Comparison of ENCODE assay signal across 1 cellular context in the genomic region with DNA sequence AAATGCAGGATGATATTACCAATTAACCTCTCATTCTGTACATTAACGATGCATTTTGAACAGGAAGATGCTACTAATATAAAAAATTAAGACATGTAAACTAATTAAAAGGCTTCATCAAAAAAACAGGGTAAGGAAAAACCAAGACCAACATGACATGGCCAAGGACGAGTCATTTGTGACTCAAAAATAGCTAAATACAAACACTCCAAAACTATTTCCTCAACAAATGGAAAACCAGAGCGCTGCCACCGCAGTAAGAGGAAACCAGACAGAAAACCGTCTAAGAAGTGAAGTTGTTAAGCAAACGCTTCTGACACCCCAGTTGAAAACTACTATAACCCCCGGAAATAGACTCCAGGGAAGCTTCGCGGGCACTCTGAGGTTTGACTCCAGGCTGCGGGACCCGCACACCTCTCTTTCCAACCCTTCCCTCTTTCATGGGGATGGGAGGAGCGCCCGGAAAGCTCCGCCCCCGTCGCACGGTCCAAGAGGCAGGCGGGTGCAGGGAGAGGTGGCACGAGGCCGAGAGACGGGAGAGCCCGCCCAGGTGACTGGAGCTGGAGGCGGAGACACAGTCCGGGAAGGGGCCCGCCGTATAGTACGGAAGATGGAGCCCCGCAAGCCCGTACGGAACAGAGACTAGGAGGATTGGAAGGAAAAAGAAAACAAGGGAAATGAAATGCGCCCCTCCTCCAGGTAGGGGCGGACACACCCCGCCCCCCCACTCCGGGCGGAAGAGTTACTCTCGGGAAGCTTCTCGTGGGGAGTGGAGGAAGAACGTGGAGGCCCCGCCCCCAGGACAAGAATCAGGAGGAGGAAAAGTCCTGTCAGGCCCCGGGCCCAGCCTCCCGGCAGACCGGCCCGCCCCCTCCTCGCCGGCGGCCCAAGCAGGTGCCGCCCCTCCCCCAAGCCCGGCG.
TF ChIP-seq lines count a peak whose summit lies in the region.

No MANE protein-coding gene starts in this region.

TF ChIP-seq in K562, 482 proteins besides CTCF, POLR2A, EP300 and RAD21 (continued from another document and continues in another):
- TF ChIP-seq AFF4 (CRISPR knock-in tag; IDR thresholded peaks at IDR 0.05) (no peak), ZNF740 (CRISPR knock-in tag; IDR thresholded peaks at IDR 0.05) (peak; percentile 84; the same call in 1 of the 2 replicates), ZNF740 (tag; IDR thresholded peaks at IDR 0.05) (peak in 1 of 2 experiments; percentile 91; a peak in 2 of 4 replicates), ZNF12 (CRISPR knock-in tag; IDR thresholded peaks at IDR 0.05) (no peak), ZNF717 (CRISPR knock-in tag; IDR thresholded peaks at IDR 0.05) (no peak), RERE (CRISPR knock-in tag; IDR thresholded peaks at IDR 0.05; ENCODE audit: borderline replicate concordance) (no peak), ZBTB5 (IDR thresholded peaks at IDR 0.05) (no peak), BRCA1 (IDR thresholded peaks at IDR 0.05) (no peak), BRCA1 (CRISPR knock-in tag; IDR thresholded peaks at IDR 0.05) (no peak), SNRNP70 (optimal IDR thresholded peaks at IDR 0.05; ENCODE audit: low read depth, low read length) (no peak), SIN3B (IDR thresholded peaks at IDR 0.05; ENCODE audit: low read depth) (no peak), ESRRA (IDR thresholded peaks at IDR 0.05; ENCODE audit: borderline replicate concordance, low read depth) (no peak), E2F3 (CRISPR knock-in tag; IDR thresholded peaks at IDR 0.05) (no peak), SMARCB1 (IDR thresholded peaks at IDR 0.05; ENCODE audit: insufficient read length, low read depth) (no peak), HNRNPK (IDR thresholded peaks at IDR 0.05; ENCODE audit: low read depth, low read length, poor library complexity, severe bottlenecking) (no peak), PHTF2 (CRISPR knock-in tag; IDR thresholded peaks at IDR 0.05) (no peak), ZNF764 (CRISPR knock-in tag; IDR thresholded peaks at IDR 0.05; ENCODE audit: low read depth) (no peak), DMBX1 (CRISPR knock-in tag; IDR thresholded peaks at IDR 0.05; ENCODE audit: borderline replicate concordance) (no peak), PREB (CRISPR knock-in tag; IDR thresholded peaks at IDR 0.05) (no peak), NR2C2 (CRISPR knock-in tag; IDR thresholded peaks at IDR 0.05) (no peak), NR2C2 (tag; IDR thresholded peaks at IDR 0.05) (no peak), LCOR (CRISPR knock-in tag; IDR thresholded peaks at IDR 0.05) (no peak), ZNF57 (CRISPR knock-in tag; IDR thresholded peaks at IDR 0.05) (no peak), SMAD4 (CRISPR knock-in tag; conservative IDR thresholded peaks at IDR 0.05) (no peak), SP2 (IDR thresholded peaks at IDR 0.05; ENCODE audit: extremely low read depth, low read depth, low read length, poor library complexity, severe bottlenecking) (no peak), FOXA3 (CRISPR knock-in tag; conservative IDR thresholded peaks at IDR 0.05 in 1 of 2, IDR thresholded peaks at IDR 0.05 in 1 of 2) (no peak), EGR1 (conservative IDR thresholded peaks at IDR 0.05) (peak; percentile 85), CEBPB (tag; IDR thresholded peaks at IDR 0.05) (no peak), ETV1 (tag; conservative IDR thresholded peaks at IDR 0.05; ENCODE audit: low read depth) (no peak), MTF1 (CRISPR knock-in tag; IDR thresholded peaks at IDR 0.05; ENCODE audit: borderline replicate concordance) (no peak), ATF7 (IDR thresholded peaks at IDR 0.05) (peak; percentile 94), THAP7 (CRISPR knock-in tag; IDR thresholded peaks at IDR 0.05) (no peak), SLC30A9 (CRISPR knock-in tag; IDR thresholded peaks at IDR 0.05) (no peak)
- TF ChIP-seq, protein P1, sequence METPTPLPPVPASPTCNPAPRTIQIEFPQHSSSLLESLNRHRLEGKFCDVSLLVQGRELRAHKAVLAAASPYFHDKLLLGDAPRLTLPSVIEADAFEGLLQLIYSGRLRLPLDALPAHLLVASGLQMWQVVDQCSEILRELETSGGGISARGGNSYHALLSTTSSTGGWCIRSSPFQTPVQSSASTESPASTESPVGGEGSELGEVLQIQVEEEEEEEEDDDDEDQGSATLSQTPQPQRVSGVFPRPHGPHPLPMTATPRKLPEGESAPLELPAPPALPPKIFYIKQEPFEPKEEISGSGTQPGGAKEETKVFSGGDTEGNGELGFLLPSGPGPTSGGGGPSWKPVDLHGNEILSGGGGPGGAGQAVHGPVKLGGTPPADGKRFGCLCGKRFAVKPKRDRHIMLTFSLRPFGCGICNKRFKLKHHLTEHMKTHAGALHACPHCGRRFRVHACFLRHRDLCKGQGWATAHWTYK (CRISPR knock-in tag; IDR thresholded peaks at IDR 0.05), result no peak
- TF ChIP-seq, protein P2, sequence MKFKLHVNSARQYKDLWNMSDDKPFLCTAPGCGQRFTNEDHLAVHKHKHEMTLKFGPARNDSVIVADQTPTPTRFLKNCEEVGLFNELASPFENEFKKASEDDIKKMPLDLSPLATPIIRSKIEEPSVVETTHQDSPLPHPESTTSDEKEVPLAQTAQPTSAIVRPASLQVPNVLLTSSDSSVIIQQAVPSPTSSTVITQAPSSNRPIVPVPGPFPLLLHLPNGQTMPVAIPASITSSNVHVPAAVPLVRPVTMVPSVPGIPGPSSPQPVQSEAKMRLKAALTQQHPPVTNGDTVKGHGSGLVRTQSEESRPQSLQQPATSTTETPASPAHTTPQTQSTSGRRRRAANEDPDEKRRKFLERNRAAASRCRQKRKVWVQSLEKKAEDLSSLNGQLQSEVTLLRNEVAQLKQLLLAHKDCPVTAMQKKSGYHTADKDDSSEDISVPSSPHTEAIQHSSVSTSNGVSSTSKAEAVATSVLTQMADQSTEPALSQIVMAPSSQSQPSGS (CRISPR knock-in tag; IDR thresholded peaks at IDR 0.05), result no peak
- TF ChIP-seq, protein P3, sequence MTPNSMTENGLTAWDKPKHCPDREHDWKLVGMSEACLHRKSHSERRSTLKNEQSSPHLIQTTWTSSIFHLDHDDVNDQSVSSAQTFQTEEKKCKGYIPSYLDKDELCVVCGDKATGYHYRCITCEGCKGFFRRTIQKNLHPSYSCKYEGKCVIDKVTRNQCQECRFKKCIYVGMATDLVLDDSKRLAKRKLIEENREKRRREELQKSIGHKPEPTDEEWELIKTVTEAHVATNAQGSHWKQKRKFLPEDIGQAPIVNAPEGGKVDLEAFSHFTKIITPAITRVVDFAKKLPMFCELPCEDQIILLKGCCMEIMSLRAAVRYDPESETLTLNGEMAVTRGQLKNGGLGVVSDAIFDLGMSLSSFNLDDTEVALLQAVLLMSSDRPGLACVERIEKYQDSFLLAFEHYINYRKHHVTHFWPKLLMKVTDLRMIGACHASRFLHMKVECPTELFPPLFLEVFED (CRISPR knock-in tag; conservative IDR thresholded peaks at IDR 0.05), result no peak
- TF ChIP-seq, protein P4, sequence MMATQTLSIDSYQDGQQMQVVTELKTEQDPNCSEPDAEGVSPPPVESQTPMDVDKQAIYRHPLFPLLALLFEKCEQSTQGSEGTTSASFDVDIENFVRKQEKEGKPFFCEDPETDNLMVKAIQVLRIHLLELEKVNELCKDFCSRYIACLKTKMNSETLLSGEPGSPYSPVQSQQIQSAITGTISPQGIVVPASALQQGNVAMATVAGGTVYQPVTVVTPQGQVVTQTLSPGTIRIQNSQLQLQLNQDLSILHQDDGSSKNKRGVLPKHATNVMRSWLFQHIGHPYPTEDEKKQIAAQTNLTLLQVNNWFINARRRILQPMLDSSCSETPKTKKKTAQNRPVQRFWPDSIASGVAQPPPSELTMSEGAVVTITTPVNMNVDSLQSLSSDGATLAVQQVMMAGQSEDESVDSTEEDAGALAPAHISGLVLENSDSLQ (IDR thresholded peaks at IDR 0.05), result 0 out of 2 replicates have a peak, but pooled peaks have one; percentile 14
